In the genomic region with DNA sequence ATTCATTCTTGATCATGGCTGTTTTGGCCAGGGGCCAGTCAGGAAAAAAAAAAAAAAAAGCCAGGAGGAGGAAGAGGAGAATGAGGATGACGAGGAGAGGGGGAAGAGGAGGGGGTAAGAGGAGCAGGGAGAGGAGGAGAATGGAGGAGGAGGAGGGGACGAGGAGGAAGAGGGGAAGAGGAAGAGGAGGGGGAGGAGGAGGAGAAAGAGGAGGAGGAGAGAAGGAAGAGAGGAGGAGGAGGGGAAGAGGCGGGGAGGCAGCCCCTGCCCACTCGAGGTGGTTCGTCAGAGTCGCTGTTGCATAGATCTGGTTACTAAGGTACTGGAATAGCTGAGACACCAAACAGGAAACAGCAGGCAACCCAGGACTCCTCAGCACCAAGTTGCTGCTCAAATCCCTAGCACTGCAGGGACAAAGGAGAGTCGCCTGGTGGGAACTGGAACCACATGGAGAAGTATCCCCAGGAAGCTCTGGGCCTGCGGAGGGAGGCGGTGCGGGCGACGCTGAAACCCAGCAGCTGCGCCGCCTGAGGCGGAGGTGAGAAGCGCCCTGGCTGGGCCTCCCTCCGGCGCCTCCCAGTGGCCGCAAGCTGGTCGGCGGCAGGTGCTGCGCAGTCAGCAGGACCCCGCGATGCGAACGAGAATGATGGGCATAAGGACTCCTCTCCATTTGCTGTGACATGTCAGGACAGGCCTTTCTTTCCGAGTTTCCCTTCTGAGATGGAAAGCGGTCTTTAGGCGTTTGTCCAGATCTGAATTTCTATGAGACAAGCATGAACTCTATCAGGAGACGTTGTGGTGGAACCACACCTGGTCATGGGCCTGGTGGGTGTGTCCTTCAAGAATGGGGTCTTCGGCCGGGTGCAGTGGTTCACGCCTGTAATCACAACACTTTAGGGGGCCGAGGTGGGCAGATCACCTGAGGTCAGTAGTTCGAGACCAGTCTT, we compare ENCODE assay signal across 9 cellular contexts. TPM values are rescaled to one million over a fixed set of nuclear protein-coding genes. Genes with fewer than 3 reads are reported as not detected.
DNase-seq lines count a peak whose midpoint lies in the region; ATAC-seq and TF ChIP-seq lines count a peak whose summit lies in the region.
"Had no signal": no experiment of that assay in that cellular context is flagged by ENCODE, and none has a peak within 500 bp of the region (broad histone marks: within the 10 kb centered on the region; RNA-seq: fewer than 3 reads in every experiment).

No MANE protein-coding gene starts in this region.

- H3K27ac Mint-ChIP-seq in CD4-positive, alpha-beta memory T cell: peak overlapping the region in 6 of 7 donors; percentile 29 to 95 (median 72)
- H3K27ac Mint-ChIP-seq in T-helper 1 cell treated with Interleukin-12 subunit alpha and Interleukin-12 subunit beta and Interleukin-4 antibody, amounts not matched to agents 30 μg/mL and 1 μg/mL, for 36 hours: no peak overlapping the region

- 9 to 13% (median 10%) methylated on average over 35 of the region's 35 CpGs for WGBS in psoas muscle, 3 donors

- intact Hi-C loops in CD4-positive, alpha-beta memory T cell (cut with micrococcal nuclease): loop anchor here (1.0 kb wide), 2 partner anchors 72 to 142 kb away; no protein-coding TSS in a partner anchor
- intact Hi-C loops in left ventricle myocardium superior (cut with micrococcal nuclease): loop anchor here (10.0 kb wide), 1 partner anchor 145 kb away; no protein-coding TSS in a partner anchor
- intact Hi-C loops in psoas muscle (cut with DNase I): loop anchor here (1.0 to 5.0 kb wide), 4 partner anchors 63 to 142 kb away; a partner anchor contains a TSS
- intact Hi-C loops in upper lobe of right lung (cut with DNase I): loop anchor here (10.0 kb wide), 1 partner anchor 135 kb away; a partner anchor contains a TSS

- H3K9me3 Mint-ChIP-seq in CD4-positive, alpha-beta memory T cell: no peaks in the 10 kb centered on the region
- H3K9me3 Mint-ChIP-seq in T-helper 1 cell treated with Interleukin-12 subunit alpha and Interleukin-12 subunit beta and Interleukin-4 antibody, amounts not matched to agents 30 μg/mL and 1 μg/mL, for 36 hours: no peaks in the 10 kb centered on the region

- DNase-seq in CD4-positive, alpha-beta memory T cell: peak; percentile 66 to 77 (median 73)
- peak; percentile 36 for DNase-seq in LoVo (ENCODE audit: low spot score)
- DNase-seq in amygdala (lab: John Stamatoyannopoulos, UW): peak in 48 of 56 donors; percentile 12 to 83 (median 51)
- peak; percentile 92 for DNase-seq in left ventricle myocardium superior
- DNase-seq in psoas muscle: peak; percentile 82 to 93
- DNase-seq in upper lobe of right lung: peak; percentile 90

- H3K27ac ChIP-seq in CD4-positive, alpha-beta memory T cell (ENCODE audit: low read depth, low read length): no peak overlapping the region
- H3K27ac ChIP-seq in psoas muscle (peak overlapping the region; percentile 86), upper lobe of right lung (peak overlapping the region; percentile 69)

- H3K9me3 ChIP-seq in CD4-positive, alpha-beta memory T cell (ENCODE audit: control insufficient read depth in 1 of 2, low read length in 2 of 2): no peaks in the 10 kb centered on the region
- H3K9me3 ChIP-seq in psoas muscle: no peaks in the 10 kb centered on the region
- no peaks in the 10 kb centered on the region for H3K9me3 ChIP-seq in upper lobe of right lung

- no peaks in the 10 kb centered on the region for H3K27me3 ChIP-seq in CD4-positive, alpha-beta memory T cell (ENCODE audit: insufficient read depth, low read length)
- H3K27me3 ChIP-seq in psoas muscle (ENCODE audit: insufficient read depth in 3 of 3, low read length in 2 of 3) (no peaks in the 10 kb centered on the region), upper lobe of right lung (no peaks in the 10 kb centered on the region)

- no peaks in the 10 kb centered on the region for H3K36me3 ChIP-seq in CD4-positive, alpha-beta memory T cell (ENCODE audit: insufficient read depth, low read length)
- H3K36me3 ChIP-seq in psoas muscle (ENCODE audit: insufficient read depth in 1 of 2, low read depth in 1 of 2) (no peaks in the 10 kb centered on the region), upper lobe of right lung (no peaks in the 10 kb centered on the region)

- H3K4me1 Mint-ChIP-seq in CD4-positive, alpha-beta memory T cell: peaks cover 7 to 25% (median 16%) of the 10 kb centered on the region in 4 donors
- peaks cover 18% of the 10 kb centered on the region for H3K4me1 Mint-ChIP-seq in T-helper 1 cell treated with Interleukin-12 subunit alpha and Interleukin-12 subunit beta and Interleukin-4 antibody, amounts not matched to agents 30 μg/mL and 1 μg/mL, for 36 hours (ENCODE audit: low read depth)

- CTCF ChIA-PET in CD4-positive, alpha-beta memory T cell (lab: Charles Lee; ENCODE audit: partially characterized antibody): interaction anchor here (0.6 to 9.4 kb wide), 36 partner anchors 9 to 1559 kb away, joined by 3 to 262 read pairs (median 4); a partner anchor contains a TSS

- peak; percentile 99 for TF ChIP-seq CTCF in psoas muscle (IDR thresholded peaks at IDR 0.05)
- peak; percentile 97 for TF ChIP-seq CTCF in upper lobe of right lung (IDR thresholded peaks at IDR 0.05)

- peaks cover 9% of the 10 kb centered on the region for H3K4me1 ChIP-seq in CD4-positive, alpha-beta memory T cell (ENCODE audit: insufficient read depth, low read length)
- H3K4me1 ChIP-seq in psoas muscle (peaks cover 12% of the 10 kb centered on the region), upper lobe of right lung (peaks cover 13% of the 10 kb centered on the region)

- ATAC-seq in GM21526 (IDR thresholded peaks at IDR 0.05; ENCODE audit: low FRiP score, unreplicated experiment) (peak; percentile 91), left ventricle myocardium superior (peak; percentile 94), psoas muscle (peak; percentile 95 to 97 (median 96)), upper lobe of right lung (peak; percentile 98)

- peak overlapping the region; percentile 51 to 80 (median 72) for H3K4me3 Mint-ChIP-seq in CD4-positive, alpha-beta memory T cell
- H3K4me3 Mint-ChIP-seq in T-helper 1 cell treated with Interleukin-12 subunit alpha and Interleukin-12 subunit beta and Interleukin-4 antibody, amounts not matched to agents 30 μg/mL and 1 μg/mL, for 36 hours: peak overlapping the region; percentile 51

- H3K36me3 Mint-ChIP-seq in CD4-positive, alpha-beta memory T cell: no peaks in the 10 kb centered on the region
- H3K36me3 Mint-ChIP-seq in T-helper 1 cell treated with Interleukin-12 subunit alpha and Interleukin-12 subunit beta and Interleukin-4 antibody, amounts not matched to agents 30 μg/mL and 1 μg/mL, for 36 hours (ENCODE audit: low read depth): no peaks in the 10 kb centered on the region

- peak overlapping the region in 1 of 2 donors; percentile 46 for H3K4me3 ChIP-seq in CD4-positive, alpha-beta memory T cell (ENCODE audit: low read length in 2 of 2)
- H3K4me3 ChIP-seq in psoas muscle: peak overlapping the region; percentile 57
- H3K4me3 ChIP-seq in upper lobe of right lung: peak overlapping the region; percentile 30

- peaks cover 2 to 3% of the 10 kb centered on the region in 2 donors for H3K27me3 Mint-ChIP-seq in CD4-positive, alpha-beta memory T cell
- peaks cover 1% of the 10 kb centered on the region for H3K27me3 Mint-ChIP-seq in T-helper 1 cell treated with Interleukin-12 subunit alpha and Interleukin-12 subunit beta and Interleukin-4 antibody, amounts not matched to agents 30 μg/mL and 1 μg/mL, for 36 hours (ENCODE audit: low read depth)

- POLR2A ChIA-PET in CD4-positive, alpha-beta memory T cell (lab: Charles Lee; ENCODE audit: partially characterized antibody): interaction anchor here (0.6 to 2.1 kb wide), 5 partner anchors 71 to 142 kb away, joined by 3 to 30 read pairs (median 4); a partner anchor contains a TSS

RNA-seq across cellular contexts. Expression of a gene that starts 17.5 kb away (rescaled TPM):
- total RNA-seq in CD4-positive, alpha-beta memory T cell: not detected
- not detected for polyA plus RNA-seq in CD4-positive, alpha-beta memory T cell
- total RNA-seq in left ventricle myocardium superior (not detected), psoas muscle (under 1 TPM in 1 of 4 donors, not detected in 3; 0.96 TPM), upper lobe of right lung (not detected)
- polyA plus RNA-seq in psoas muscle: under 1 TPM; 0.01 to 0.14 (median 0.04) TPM
- total RNA-seq: activated CD8-positive, alpha-beta memory T cell treated with anti-CD3 and anti-CD28 coated beads for 36 hours had no signal

Comparison
In these comparisons a context has a peak if more than half of its experiments do, and no peak if none do; other contexts are left out.
1. DNase-seq: peak in every context shown above with its lines; median percentile 92 in left ventricle myocardium superior; 90 in upper lobe of right lung; 88 in psoas muscle; 73 in CD4-positive, alpha-beta memory T cell; 51 in amygdala; 36 in LoVo.